25 cellular contexts compared by ENCODE assay signal in the genomic region with DNA sequence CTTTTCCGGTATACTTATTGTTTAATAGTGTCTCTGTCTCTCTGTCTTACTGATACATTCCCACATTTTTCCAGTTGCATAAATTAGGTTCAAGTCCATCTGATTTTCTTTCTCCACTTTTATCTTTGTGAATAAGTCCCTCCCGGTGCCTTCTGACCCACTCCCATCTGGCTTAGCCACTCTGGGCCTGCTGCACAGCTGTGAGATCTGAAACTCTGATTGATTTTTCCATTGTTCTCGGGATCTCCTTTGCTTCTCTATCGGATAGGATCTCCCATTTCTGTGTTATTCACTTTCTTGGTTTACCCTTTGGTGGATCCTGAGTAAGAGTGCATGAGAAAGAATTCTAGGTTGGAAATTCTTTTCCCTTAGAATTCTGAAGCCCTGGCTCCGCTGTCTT.
"Had no signal": no experiment of that assay in that cellular context is flagged by ENCODE, and none has a peak within 500 bp of the region (broad histone marks: within the 10 kb centered on the region; RNA-seq: fewer than 3 reads in every experiment).

No MANE protein-coding gene starts in this region.

- H3K4me1 ChIP-seq: heart left ventricle, parathyroid adenoma, prostate gland, right atrium auricular region had no signal

- H3K4me3 Mint-ChIP-seq: naive thymus-derived CD4-positive, alpha-beta T cell; type B pancreatic cell had no signal

- H3K27ac ChIP-seq: gastrocnemius medialis, heart left ventricle, hepatocyte, parathyroid adenoma, prostate gland, right atrium auricular region, stomach, testis, tibial artery had no signal

- H3K27me3 Mint-ChIP-seq: naive thymus-derived CD4-positive, alpha-beta T cell; type B pancreatic cell had no signal

- H3K9me3 Mint-ChIP-seq: naive thymus-derived CD4-positive, alpha-beta T cell; type B pancreatic cell had no signal

- H3K4me2 ChIP-seq: hepatocyte, smooth muscle cell had no signal

- FAIRE-seq: kidney had no signal

- H3K36me3 ChIP-seq: prostate gland had no signal

- H3K27me3 ChIP-seq: gastrocnemius medialis, heart left ventricle, hepatocyte, right atrium auricular region, stomach, testis, tibial artery had no signal

- DNase-seq: cortex of kidney; foreskin fibroblast; gastrocnemius medialis; heart left ventricle; kidney; mesendoderm; midbrain; naive thymus-derived CD4-positive, alpha-beta T cell; stimulated activated CD4-positive, alpha-beta T cell treated with anti-CD3 and anti-CD28 coated beads, Interleukin-12 subunit alpha, Interleukin-12 subunit beta, amount 100 ng/mL, for 4 hours; stimulated activated CD4-positive, alpha-beta T cell treated with anti-CD3 and anti-CD28 coated beads, Interleukin-1b, Interleukin-23, amount 100 ng/mL, for 48 hours; stimulated activated CD4-positive, alpha-beta T cell treated with anti-CD3 and anti-CD28 coated beads, Interleukin-4, amount 100 ng/mL, for 1 hour; stimulated activated CD8-positive, alpha-beta memory T cell treated with anti-CD3 and anti-CD28 coated beads, Interleukin-4, amount 100 ng/mL, for 48 hours; stimulated activated naive CD4-positive, alpha-beta T cell treated with Interleukin-2 at 50 U/mL for 16 hours; stomach; substantia nigra; testis; tibial artery had no signal

- H3K27ac Mint-ChIP-seq: type B pancreatic cell had no signal

- ATAC-seq: gastrocnemius medialis; heart left ventricle; left lobe of liver; naive thymus-derived CD4-positive, alpha-beta T cell; sciatic nerve had no signal

- H2AFZ ChIP-seq: hepatocyte, parathyroid adenoma had no signal

- H3K9ac ChIP-seq: parathyroid adenoma had no signal

- H3K9me3 ChIP-seq: gastrocnemius medialis, heart left ventricle, prostate gland, right atrium auricular region, stomach, testis, tibial artery had no signal

- H3K4me3 ChIP-seq: gastrocnemius medialis, heart left ventricle, hepatocyte, prostate gland, right atrium auricular region, smooth muscle cell, stomach, testis, tibial artery had no signal
